ENCODE assay signal across 18 cellular contexts in the genomic region with DNA sequence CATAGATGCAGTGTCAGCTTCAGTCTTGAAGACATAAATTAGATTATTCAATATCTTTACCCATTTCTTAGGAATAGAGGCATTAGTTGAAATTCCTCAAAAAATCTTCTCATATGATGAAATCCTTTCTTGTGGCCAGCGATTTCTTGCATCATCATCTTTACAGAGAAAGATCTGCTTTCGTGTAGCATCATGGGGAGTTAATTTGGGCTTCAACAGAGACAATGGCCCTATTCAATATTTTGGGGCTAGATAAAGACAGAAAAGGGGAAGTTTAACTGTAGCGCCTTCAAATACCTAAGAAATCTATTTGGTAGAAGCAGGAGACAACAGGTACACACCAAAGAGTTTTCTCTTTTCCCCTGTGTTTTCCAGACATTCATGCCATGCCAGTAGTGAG.
DNase-seq lines count a peak whose midpoint lies in the region; ATAC-seq and FAIRE-seq lines count a peak whose summit lies in the region.
"Had no signal": no experiment of that assay in that cellular context is flagged by ENCODE, and none has a peak within 500 bp of the region (broad histone marks: within the 10 kb centered on the region; RNA-seq: fewer than 3 reads in every experiment).

No MANE protein-coding gene starts in this region.

- ATAC-seq in HG02885 (IDR thresholded peaks at IDR 0.05; ENCODE audit: poor library complexity, unreplicated experiment), result peak; percentile 50
- ATAC-seq: Panc1, Right ventricle myocardium inferior had no signal

- FAIRE-seq in GM19239 (lab: Jason Lieb, UNC), result no peak
- FAIRE-seq: HTR-8/SVneo had no signal

- DNase-seq in MV-4-11 (lab: John Stamatoyannopoulos, UW) (peak; percentile 86), SKM-1 (lab: John Stamatoyannopoulos, UW; ENCODE audit: unreplicated experiment) (peak; percentile 39), GM19239 (ENCODE audit: insufficient read length, low spot score) (no peak), 8988T (no peak)
- DNase-seq in activated CD4-positive, alpha-beta T cell treated with anti-CD3 and anti-CD28 coated beads for 4 hours, result no peak
- DNase-seq in stimulated activated CD4-positive, alpha-beta T cell treated with anti-CD3 and anti-CD28 coated beads, Interleukin-2, amount 100 ng/mL, for 24 hours, result no peak
- DNase-seq: C1 segment of cervical spinal cord, COR-L47, DMS153, NCI-H1436, NCI-H2081 treated with DMSO at 0.1 percent for 48 hours, NCI-H524, SW 1271, T-helper 9 cell had no signal

Comparison
In these comparisons a context has a peak if more than half of its experiments do, and no peak if none do; other contexts are left out.
1. DNase-seq: peak in MV-4-11 (single experiment) and SKM-1 (single experiment); none in GM19239 (single experiment), activated CD4-positive, alpha-beta T cell treated with anti-CD3 and anti-CD28 coated beads for 4 hours (0 of 2), 8988T (single experiment) and stimulated activated CD4-positive, alpha-beta T cell treated with anti-CD3 and anti-CD28 coated beads, Interleukin-2, amount 100 ng/mL, for 24 hours (0 of 2).